ENCODE assay signal across 2 cellular contexts in the genomic region with DNA sequence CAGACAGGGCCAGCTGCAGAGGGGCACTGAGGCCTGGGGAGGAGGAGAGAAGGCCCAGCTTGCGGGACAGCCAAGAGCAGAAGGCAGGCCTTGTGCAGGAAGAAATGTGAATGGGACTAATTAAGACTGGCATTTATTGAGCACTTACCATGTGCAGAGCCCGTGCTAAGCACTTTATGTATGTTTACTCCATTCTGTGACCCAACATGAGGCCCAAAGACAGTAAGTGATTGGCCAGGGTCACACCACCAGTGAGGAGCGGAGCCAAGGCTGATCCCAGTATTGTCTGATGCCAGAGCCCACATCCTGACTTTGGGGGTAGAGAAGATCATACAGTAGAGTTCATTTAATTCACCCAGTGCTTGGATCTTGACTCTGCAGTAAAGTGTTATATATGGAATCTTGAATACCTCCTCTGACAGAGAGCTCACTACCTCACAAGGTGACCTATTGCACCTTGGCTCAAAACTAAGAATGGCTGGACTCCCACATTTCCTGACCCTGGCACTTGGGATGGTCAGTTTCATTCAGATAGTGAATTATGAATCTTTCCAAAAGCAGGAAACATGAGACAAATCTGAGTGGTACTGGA.
TF ChIP-seq lines count a peak whose summit lies in the region.

No MANE protein-coding gene starts in this region.

TF ChIP-seq in SK-N-SH treated with all-trans-retinoic acid at 6 μM for 48 hours, 23 proteins besides CTCF, POLR2A, EP300 and RAD21 (continued from another document):
- no peak for TF ChIP-seq ARNTL (CRISPR knock-in tag; IDR thresholded peaks at IDR 0.05; ENCODE audit: borderline replicate concordance, low read depth)
- no peak for TF ChIP-seq ZNF8 (CRISPR knock-in tag; IDR thresholded peaks at IDR 0.05)
- no peak for TF ChIP-seq RARB (CRISPR knock-in tag; IDR thresholded peaks at IDR 0.05)
- TF ChIP-seq, protein P1, sequence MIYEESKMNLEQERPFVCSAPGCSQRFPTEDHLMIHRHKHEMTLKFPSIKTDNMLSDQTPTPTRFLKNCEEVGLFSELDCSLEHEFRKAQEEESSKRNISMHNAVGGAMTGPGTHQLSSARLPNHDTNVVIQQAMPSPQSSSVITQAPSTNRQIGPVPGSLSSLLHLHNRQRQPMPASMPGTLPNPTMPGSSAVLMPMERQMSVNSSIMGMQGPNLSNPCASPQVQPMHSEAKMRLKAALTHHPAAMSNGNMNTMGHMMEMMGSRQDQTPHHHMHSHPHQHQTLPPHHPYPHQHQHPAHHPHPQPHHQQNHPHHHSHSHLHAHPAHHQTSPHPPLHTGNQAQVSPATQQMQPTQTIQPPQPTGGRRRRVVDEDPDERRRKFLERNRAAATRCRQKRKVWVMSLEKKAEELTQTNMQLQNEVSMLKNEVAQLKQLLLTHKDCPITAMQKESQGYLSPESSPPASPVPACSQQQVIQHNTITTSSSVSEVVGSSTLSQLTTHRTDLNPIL (CRISPR knock-in tag; IDR thresholded peaks at IDR 0.05; ENCODE audit: low read depth), result no peak
- TF ChIP-seq BACH2 (CRISPR knock-in tag; IDR thresholded peaks at IDR 0.05; ENCODE audit: borderline replicate concordance), result no peak
- no peak for TF ChIP-seq CSDC2 (CRISPR knock-in tag; IDR thresholded peaks at IDR 0.05)
- no peak for TF ChIP-seq ZC3H10 (CRISPR knock-in tag; IDR thresholded peaks at IDR 0.05)
- TF ChIP-seq TSHZ2 (CRISPR knock-in tag; IDR thresholded peaks at IDR 0.05), result no peak
- TF ChIP-seq ZNF565 (CRISPR knock-in tag; conservative IDR thresholded peaks at IDR 0.05; ENCODE audit: low read depth), result no peak
- TF ChIP-seq OSR1 (CRISPR knock-in tag; IDR thresholded peaks at IDR 0.05), result no peak
- TF ChIP-seq, protein P2, sequence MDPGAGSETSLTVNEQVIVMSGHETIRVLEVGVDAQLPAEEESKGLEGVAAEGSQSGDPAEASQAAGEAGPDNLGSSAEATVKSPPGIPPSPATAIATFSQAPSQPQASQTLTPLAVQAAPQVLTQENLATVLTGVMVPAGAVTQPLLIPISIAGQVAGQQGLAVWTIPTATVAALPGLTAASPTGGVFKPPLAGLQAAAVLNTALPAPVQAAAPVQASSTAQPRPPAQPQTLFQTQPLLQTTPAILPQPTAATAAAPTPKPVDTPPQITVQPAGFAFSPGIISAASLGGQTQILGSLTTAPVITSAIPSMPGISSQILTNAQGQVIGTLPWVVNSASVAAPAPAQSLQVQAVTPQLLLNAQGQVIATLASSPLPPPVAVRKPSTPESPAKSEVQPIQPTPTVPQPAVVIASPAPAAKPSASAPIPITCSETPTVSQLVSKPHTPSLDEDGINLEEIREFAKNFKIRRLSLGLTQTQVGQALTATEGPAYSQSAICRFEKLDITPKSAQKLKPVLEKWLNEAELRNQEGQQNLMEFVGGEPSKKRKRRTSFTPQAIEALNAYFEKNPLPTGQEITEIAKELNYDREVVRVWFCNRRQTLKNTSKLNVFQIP (CRISPR knock-in tag; IDR thresholded peaks at IDR 0.05; ENCODE audit: borderline replicate concordance, low read depth), result no peak
- no peak for TF ChIP-seq ZFP30 (CRISPR knock-in tag; IDR thresholded peaks at IDR 0.05)
- no peak for TF ChIP-seq SNAI2 (CRISPR knock-in tag; IDR thresholded peaks at IDR 0.05)
- TF ChIP-seq PPARA (CRISPR knock-in tag; IDR thresholded peaks at IDR 0.05; ENCODE audit: borderline replicate concordance), result no peak
- no peak for TF ChIP-seq ESRRG (CRISPR knock-in tag; IDR thresholded peaks at IDR 0.05)
- no peak for TF ChIP-seq GLIS3 (CRISPR knock-in tag; IDR thresholded peaks at IDR 0.05)
- no peak for TF ChIP-seq TOX (CRISPR knock-in tag; IDR thresholded peaks at IDR 0.05; ENCODE audit: borderline replicate concordance)
TF ChIP-seq in SK-N-SH treated with all-trans-retinoic acid at 6 μM for 48 hours: peak in this region for 0.

TF ChIP-seq in SK-N-SH, 30 proteins besides CTCF, POLR2A, EP300 and RAD21 (continued from another document):
- TF ChIP-seq SIN3A (IDR thresholded peaks at IDR 0.05; ENCODE audit: borderline replicate concordance, low read depth, low read length) (no peak), GABPA (IDR thresholded peaks at IDR 0.05; ENCODE audit: low read depth) (no peak), ELF1 (IDR thresholded peaks at IDR 0.05) (no peak), ZBTB33 (IDR thresholded peaks at IDR 0.05; ENCODE audit: borderline replicate concordance, low read depth) (no peak), SMC3 (IDR thresholded peaks at IDR 0.05; ENCODE audit: low read depth, low read length) (no peak), CHD2 (IDR thresholded peaks at IDR 0.05; ENCODE audit: low read length, partially characterized antibody) (no peak), FOSL2 (IDR thresholded peaks at IDR 0.05; ENCODE audit: borderline replicate concordance, low read depth) (no peak), GATA2 (CRISPR knock-in tag; IDR thresholded peaks at IDR 0.05) (no peak)
